Comparison of ENCODE assay signal across 15 cellular contexts in genomic region chr1:45630429-45630828, GRCh38. TPM values are rescaled to one million over a fixed set of nuclear protein-coding genes. Genes with fewer than 3 reads are reported as not detected.
"Had no signal": no experiment of that assay in that cellular context is flagged by ENCODE, and none has a peak within 500 bp of the region (broad histone marks: within the 10 kb centered on the region; RNA-seq: fewer than 3 reads in every experiment).

No MANE protein-coding gene starts in this region.

- H3K4me1 ChIP-seq: ascending aorta had no signal

- H3K4me3 ChIP-seq: ascending aorta had no signal

- ATAC-seq: left ventricle myocardium superior; naive thymus-derived CD8-positive, alpha-beta T cell; stimulated activated memory B cell treated with anti-CD40 and anti-IgM and Interleukin-4, amounts not matched to agents 10 μg/mL and 1 μg/mL and 100 μg/mL, for 72 hours; T-helper 17 cell had no signal

- H3K4me3 Mint-ChIP-seq: endodermal cell; memory B cell; naive thymus-derived CD8-positive, alpha-beta T cell; stimulated activated memory B cell treated with anti-CD40 and anti-IgM and Interleukin-4, amounts not matched to agents 10 μg/mL and 1 μg/mL and 100 μg/mL, for 72 hours; T-helper 17 cell; type B pancreatic cell had no signal

- H3K27me3 Mint-ChIP-seq: memory B cell; naive thymus-derived CD8-positive, alpha-beta T cell; stimulated activated memory B cell treated with anti-CD40 and anti-IgM and Interleukin-4, amounts not matched to agents 10 μg/mL and 1 μg/mL and 100 μg/mL, for 72 hours; T-helper 17 cell; type B pancreatic cell had no signal

- H3K9me3 ChIP-seq: ascending aorta had no signal

- DNase-seq: activated CD4-positive, alpha-beta T cell treated with anti-CD3 and anti-CD28 coated beads for 4 hours; activated T-cell treated with anti-CD3 and anti-CD28 coated beads for 4 hours; dermis blood vessel endothelial cell; endodermal cell; erythroblast; hippocampal formation; left ventricle myocardium superior; naive thymus-derived CD8-positive, alpha-beta T cell; T-helper 17 cell had no signal

- FAIRE-seq: bronchial epithelial cell, keratinocyte had no signal

- H3K27ac ChIP-seq: ascending aorta had no signal

- H3K27me3 ChIP-seq: ascending aorta had no signal

- H3K4me1 Mint-ChIP-seq: endodermal cell; memory B cell; naive thymus-derived CD8-positive, alpha-beta T cell; stimulated activated memory B cell treated with anti-CD40 and anti-IgM and Interleukin-4, amounts not matched to agents 10 μg/mL and 1 μg/mL and 100 μg/mL, for 72 hours had no signal

- H3K27ac Mint-ChIP-seq: endodermal cell; memory B cell; stimulated activated memory B cell treated with anti-CD40 and anti-IgM and Interleukin-4, amounts not matched to agents 10 μg/mL and 1 μg/mL and 100 μg/mL, for 72 hours; T-helper 17 cell; type B pancreatic cell had no signal

- H3K9me3 Mint-ChIP-seq: endodermal cell; memory B cell; naive thymus-derived CD8-positive, alpha-beta T cell; stimulated activated memory B cell treated with anti-CD40 and anti-IgM and Interleukin-4, amounts not matched to agents 10 μg/mL and 1 μg/mL and 100 μg/mL, for 72 hours; type B pancreatic cell had no signal

RNA-seq across cellular contexts. Expression of gene CCDC17, which starts 6.6 kb away (rescaled TPM):
- total RNA-seq: ascending aorta had no signal
